8 cellular contexts compared by ENCODE assay signal in genomic region chr13:45511310-45512147, GRCh38. TPM values are rescaled to one million over a fixed set of nuclear protein-coding genes. Genes with fewer than 3 reads are reported as not detected.
DNase-seq lines count a peak whose midpoint lies in the region; ATAC-seq, FAIRE-seq and TF ChIP-seq lines count a peak whose summit lies in the region.

No MANE protein-coding gene starts in this region.

- no peak overlapping the region for H3K27ac ChIP-seq in lower lobe of right lung

- peak; percentile 91 for TF ChIP-seq CTCF in lower lobe of right lung (IDR thresholded peaks at IDR 0.05)

- intact Hi-C loops in lower lobe of right lung (cut with DNase I): no loop called here

- peak; percentile 75 for DNase-seq in AG08395 (ENCODE audit: low spot score)
- peak; percentile 23 for DNase-seq in GM04503 (ENCODE audit: low read depth)
- peak; percentile 86 for DNase-seq in NAMALWA (ENCODE audit: low spot score)
- DNase-seq in SK-N-DZ (ENCODE audit: low spot score): peak; percentile 67
- peak; percentile 86 for DNase-seq in dermis blood vessel endothelial cell
- no peak for DNase-seq in lower lobe of right lung
- peak; percentile 44 for DNase-seq in urothelium cell line (ENCODE audit: low spot score)
- DNase-seq in effector CD8-positive, alpha-beta T cell (lab: John Stamatoyannopoulos, UW): no peak

- H3K36me3 ChIP-seq in lower lobe of right lung: peaks cover 90% of the 10 kb centered on the region

- no peaks in the 10 kb centered on the region for H3K9me3 ChIP-seq in lower lobe of right lung

- H3K4me1 ChIP-seq in lower lobe of right lung: no peaks in the 10 kb centered on the region

- FAIRE-seq in urothelium cell line (lab: Jason Lieb, UNC): no peak

- H3K27me3 ChIP-seq in lower lobe of right lung (ENCODE audit: low read depth): no peaks in the 10 kb centered on the region

- peak; percentile 79 to 82 for ATAC-seq in lower lobe of right lung

- no peak overlapping the region for H3K4me3 ChIP-seq in lower lobe of right lung

RNA-seq across cellular contexts. Expression of gene COG3, which starts 46.8 kb away (rescaled TPM):
- polyA plus RNA-seq in SK-N-DZ (2014; cell fraction: cytosol; rRNA removed): 17.0 and 27.2 TPM in 2 replicates
- polyA plus RNA-seq in SK-N-DZ (2014; cell fraction: nucleus; rRNA removed): 29.0 and 31.2 TPM in 2 replicates
- total RNA-seq in dermis blood vessel endothelial cell (33.4 and 34.5 TPM in 2 replicates), lower lobe of right lung (21.9 TPM)

Comparison
In these comparisons a context has a peak if more than half of its experiments do, and no peak if none do; other contexts are left out.
1. DNase-seq: peak in AG08395 (single experiment), GM04503 (single experiment), NAMALWA (single experiment), SK-N-DZ (single experiment), dermis blood vessel endothelial cell (single experiment) and urothelium cell line (single experiment); none in lower lobe of right lung (single experiment) and effector CD8-positive, alpha-beta T cell (single experiment).